In genomic region chr15:44000248-44000647, GRCh38 we compare ENCODE assay signal across 8 cellular contexts.
DNase-seq lines count a peak whose midpoint lies in the region; FAIRE-seq and TF ChIP-seq lines count a peak whose summit lies in the region.
"Not testable (repeated sequence)": the region's sequence is repeated elsewhere in the genome, so short reads cannot be mapped to it uniquely, and the experiment has no call there.

No MANE protein-coding gene starts in this region.

- TF ChIP-seq CTCF in AG04450 (IDR thresholded peaks at IDR 0.05; ENCODE audit: low read depth, low read length); endothelial cell of umbilical vein (IDR thresholded peaks at IDR 0.05; ENCODE audit: extremely low read depth in 1 of 2, insufficient read depth in 1 of 2, low read depth in 1 of 2, low read length in 2 of 2): not testable (repeated sequence)

- DNase-seq in AG04450 (ENCODE audit: low read depth, low spot score) (peak; percentile 66), H4 (ENCODE audit: low spot score) (peak; percentile 67), NCI-H2196 (lab: John Stamatoyannopoulos, UW; ENCODE audit: unreplicated experiment) (peak; percentile 2), adipocyte (ENCODE audit: low read depth) (peak; percentile 58), endothelial cell of umbilical vein (ENCODE audit: low read depth, low spot score) (peak; percentile 89), globus pallidus (ENCODE audit: low spot score) (peak; percentile 28), kidney tubule cell (ENCODE audit: low spot score) (peak; percentile 57), skeletal muscle cell (ENCODE audit: low read depth) (peak; percentile 58)

- POLR2A ChIA-PET in AG04450 (lab: Yijun Ruan, JAX), result interaction anchor here (0.7 kb wide), 1 partner anchor 87 kb away, joined by 6 read pairs; no protein-coding TSS in a partner anchor
- POLR2A ChIA-PET in endothelial cell of umbilical vein (lab: Charles Lee), result interaction anchor here (0.7 kb wide), 1 partner anchor 25 kb away, joined by 5 read pairs; no protein-coding TSS in a partner anchor

- H3K4me3 ChIP-seq in AG04450 (ENCODE audit: low read depth, low read length); adipocyte (ENCODE audit: low read length); endothelial cell of umbilical vein (replicated peaks in 1 of 3; ENCODE audit: insufficient read depth in 1 of 3, low read depth in 1 of 3, low read length in 3 of 3); skeletal muscle cell (ENCODE audit: low read depth, low read length): not testable (repeated sequence)

- FAIRE-seq in endothelial cell of umbilical vein (lab: Jason Lieb, UNC), result peak; percentile 87

- H3K9me1 ChIP-seq in endothelial cell of umbilical vein (replicated peaks; ENCODE audit: control insufficient read depth, extremely low read depth, insufficient read depth, low read length), result not testable (repeated sequence)

- H3K4me1 ChIP-seq in adipocyte (ENCODE audit: control insufficient read depth, insufficient read depth, low read length), result peaks cover 10% of the 10 kb centered on the region
- H3K4me1 ChIP-seq in endothelial cell of umbilical vein (ENCODE audit: control insufficient read depth, extremely low read depth, insufficient read depth, low read length), result peaks cover 23% of the 10 kb centered on the region

- H3K9me3 ChIP-seq in AG04450 (ENCODE audit: control insufficient read depth, insufficient read depth, low read length); adipocyte (ENCODE audit: control insufficient read depth, low read length); endothelial cell of umbilical vein (replicated peaks; ENCODE audit: control insufficient read depth, insufficient read depth, low read length): not testable (repeated sequence)

- H2AFZ ChIP-seq in endothelial cell of umbilical vein (ENCODE audit: low read depth, low read length), result not testable (repeated sequence)

- H3K27ac ChIP-seq in AG04450 (ENCODE audit: low read depth, low read length) (peak overlapping the region; percentile 23), endothelial cell of umbilical vein (ENCODE audit: insufficient read depth, low read depth, low read length) (peak overlapping the region; percentile 44)

- H3K9ac ChIP-seq in adipocyte (ENCODE audit: low read length); endothelial cell of umbilical vein (replicated peaks; ENCODE audit: extremely low read depth, insufficient read depth, low read length): not testable (repeated sequence)

- H3K36me3 ChIP-seq in adipocyte (ENCODE audit: control insufficient read depth, insufficient read depth, low read length, severe bottlenecking); endothelial cell of umbilical vein (ENCODE audit: control insufficient read depth in 2 of 2, extremely low read depth in 1 of 2, insufficient read depth in 2 of 2, low read length in 2 of 2): not testable (repeated sequence)

- BruUV-seq in endothelial cell of umbilical vein (replicated peaks; lab: Mats Ljungman, UMichigan), result not testable (repeated sequence)

- CTCF ChIA-PET in AG04450 (lab: Charles Lee) (interaction anchor here (0.6 to 0.7 kb wide), 2 partner anchors 30 to 66 kb away, joined by 3 read pairs; no protein-coding TSS in a partner anchor), endothelial cell of umbilical vein (lab: Charles Lee) (interaction anchor here (0.9 to 2.9 kb wide), 3 partner anchors 23 to 66 kb away, joined by 3 to 15 read pairs (median 4); no protein-coding TSS in a partner anchor)

- H3K27me3 ChIP-seq in AG04450 (ENCODE audit: control insufficient read depth, insufficient read depth, low read length); adipocyte (replicated peaks; ENCODE audit: control insufficient read depth, insufficient read depth, low read length); endothelial cell of umbilical vein (ENCODE audit: control insufficient read depth in 2 of 2, insufficient read depth in 2 of 2, low read length in 2 of 2): not testable (repeated sequence)

- not testable (repeated sequence) for TF ChIP-seq POLR2A in endothelial cell of umbilical vein (IDR thresholded peaks at IDR 0.05; ENCODE audit: low read depth, low read length)

- intact Hi-C loops in endothelial cell of umbilical vein (cut with micrococcal nuclease), result not testable (repeated sequence)

- H4K20me1 ChIP-seq in endothelial cell of umbilical vein (replicated peaks; ENCODE audit: control insufficient read depth, extremely low read depth, insufficient read depth, low read length), result not testable (repeated sequence)

- dilution Hi-C loops in endothelial cell of umbilical vein (cut with MboI; ENCODE audit: extremely low pct_ligation_motif_present, low sequenced_read_pairs), result not testable (repeated sequence)

- not testable (repeated sequence) for H3K79me2 ChIP-seq in endothelial cell of umbilical vein (ENCODE audit: control insufficient read depth, insufficient read depth, low read length)

- H3K4me2 ChIP-seq in endothelial cell of umbilical vein (ENCODE audit: insufficient read depth, low read length), result peak overlapping the region; percentile 31

Comparison
In these comparisons a context has a peak if more than half of its experiments do, and no peak if none do; other contexts are left out.
1. DNase-seq: peak in every context shown above with its lines; median percentile 89 in endothelial cell of umbilical vein; 67 in H4; 66 in AG04450; 58 in adipocyte; 58 in skeletal muscle cell; 57 in kidney tubule cell; 28 in globus pallidus; 2 in NCI-H2196.